23 cellular contexts compared by ENCODE assay signal in genomic region chr22:29277927-29278326, GRCh38. TPM values are rescaled to one million over a fixed set of nuclear protein-coding genes. Genes with fewer than 3 reads are reported as not detected.
DNase-seq lines count a peak whose midpoint lies in the region; ATAC-seq and TF ChIP-seq lines count a peak whose summit lies in the region.
"Had no signal": no experiment of that assay in that cellular context is flagged by ENCODE, and none has a peak within 500 bp of the region (broad histone marks: within the 10 kb centered on the region; RNA-seq: fewer than 3 reads in every experiment).

No MANE protein-coding gene starts in this region.

- ATAC-seq in activated naive CD8-positive, alpha-beta T cell treated with anti-CD3 and anti-CD28 coated beads, Interleukin-2, amount 50 U/mL, for 24 hours, result no peak
- ATAC-seq in WTC11 (no peak), GM18511 (IDR thresholded peaks at IDR 0.05; ENCODE audit: unreplicated experiment) (no peak)
- ATAC-seq: gastroesophageal sphincter had no signal

- CTCF ChIA-PET in WTC11 (lab: Charles Lee), result no interaction called here

- peaks cover 59% of the 10 kb centered on the region for H3K4me1 Mint-ChIP-seq in activated naive CD8-positive, alpha-beta T cell (ENCODE audit: low read depth)
- H3K4me1 Mint-ChIP-seq in activated naive CD8-positive, alpha-beta T cell treated with anti-CD3 and anti-CD28 coated beads, Interleukin-2, amount 50 U/mL, for 24 hours, result peaks cover 48% of the 10 kb centered on the region
- peaks cover 4% of the 10 kb centered on the region; the same call in 1 of the 2 replicates for H3K4me1 Mint-ChIP-seq in WTC11
- peaks cover 32% of the 10 kb centered on the region for H3K4me1 Mint-ChIP-seq in type B pancreatic cell (ENCODE audit: unreplicated experiment)

- H3K9me3 Mint-ChIP-seq in activated naive CD8-positive, alpha-beta T cell (ENCODE audit: low read depth), result no peaks in the 10 kb centered on the region
- H3K9me3 Mint-ChIP-seq in activated naive CD8-positive, alpha-beta T cell treated with anti-CD3 and anti-CD28 coated beads, Interleukin-2, amount 50 U/mL, for 24 hours, result no peaks in the 10 kb centered on the region
- H3K9me3 Mint-ChIP-seq in WTC11 (no peaks in the 10 kb centered on the region), type B pancreatic cell (no peaks in the 10 kb centered on the region)

- DNase-seq in activated naive CD8-positive, alpha-beta T cell treated with anti-CD3 and anti-CD28 coated beads, Interleukin-2, amount 50 U/mL, for 24 hours, result no peak
- DNase-seq in WTC11 (ENCODE audit: low spot score) (no peak), type B pancreatic cell (ENCODE audit: extremely low spot score, unreplicated experiment) (no peak), 8988T (no peak)
- DNase-seq: activated gamma-delta T cell; amniotic stem cell; colonic mucosa; esophagus squamous epithelium; H7; hypothalamus; IMR-90; MG63; midbrain; NCI-H1417 treated with DMSO at 0.1 percent for 48 hours; NCI-H510A treated with DMSO at 0.1 percent for 48 hours; posterior cingulate gyrus; stimulated activated CD8-positive, alpha-beta memory T cell treated with anti-CD3 and anti-CD28 coated beads, Interleukin-4, amount 100 ng/mL, for 48 hours; substantia nigra; T-helper 1 cell had no signal

- no peaks in the 10 kb centered on the region for H3K27me3 Mint-ChIP-seq in activated naive CD8-positive, alpha-beta T cell
- H3K27me3 Mint-ChIP-seq in activated naive CD8-positive, alpha-beta T cell treated with anti-CD3 and anti-CD28 coated beads, Interleukin-2, amount 50 U/mL, for 24 hours, result no peaks in the 10 kb centered on the region
- H3K27me3 Mint-ChIP-seq in WTC11 (ENCODE audit: low read depth), result no peaks in the 10 kb centered on the region
- no peaks in the 10 kb centered on the region for H3K27me3 Mint-ChIP-seq in type B pancreatic cell

- H3K4me3 Mint-ChIP-seq in activated naive CD8-positive, alpha-beta T cell, result no peak overlapping the region
- H3K4me3 Mint-ChIP-seq in activated naive CD8-positive, alpha-beta T cell treated with anti-CD3 and anti-CD28 coated beads, Interleukin-2, amount 50 U/mL, for 24 hours, result no peak overlapping the region
- H3K4me3 Mint-ChIP-seq in WTC11, result no peak overlapping the region
- no peak overlapping the region for H3K4me3 Mint-ChIP-seq in type B pancreatic cell

- H3K27ac Mint-ChIP-seq in activated naive CD8-positive, alpha-beta T cell, result peak overlapping the region; percentile 73
- no peak overlapping the region for H3K27ac Mint-ChIP-seq in activated naive CD8-positive, alpha-beta T cell treated with anti-CD3 and anti-CD28 coated beads, Interleukin-2, amount 50 U/mL, for 24 hours
- H3K27ac Mint-ChIP-seq in WTC11, result peak overlapping the region; percentile 61; the same call in 1 of the 2 replicates
- H3K27ac Mint-ChIP-seq in type B pancreatic cell, result peak overlapping the region; percentile 26

- TF ChIP-seq CTCF in WTC11 (IDR thresholded peaks at IDR 0.05) (no peak), type B pancreatic cell (conservative IDR thresholded peaks at IDR 0.05) (no peak)

- POLR2A ChIA-PET in WTC11 (lab: Charles Lee), result no interaction called here

- peaks cover 18% of the 10 kb centered on the region for H3K36me3 Mint-ChIP-seq in activated naive CD8-positive, alpha-beta T cell
- peaks cover 87% of the 10 kb centered on the region for H3K36me3 Mint-ChIP-seq in activated naive CD8-positive, alpha-beta T cell treated with anti-CD3 and anti-CD28 coated beads, Interleukin-2, amount 50 U/mL, for 24 hours (ENCODE audit: low read depth)
- H3K36me3 Mint-ChIP-seq in WTC11 (peaks cover 98% of the 10 kb centered on the region), type B pancreatic cell (peaks cover 64% of the 10 kb centered on the region)

TF ChIP-seq in WTC11, 78 proteins besides CTCF, POLR2A, EP300 and RAD21 (continues in another document):
- TF ChIP-seq NFATC4 (CRISPR knock-in tag; IDR thresholded peaks at IDR 0.05) (no peak), STAT6 (CRISPR knock-in tag; conservative IDR thresholded peaks at IDR 0.05; ENCODE audit: low read depth) (no peak), ZBTB21 (CRISPR knock-in tag; IDR thresholded peaks at IDR 0.05; ENCODE audit: borderline replicate concordance) (no peak), RELA (CRISPR knock-in tag; IDR thresholded peaks at IDR 0.05; ENCODE audit: borderline replicate concordance) (no peak), ATF3 (CRISPR knock-in tag; conservative IDR thresholded peaks at IDR 0.05) (no peak), ZNF263 (CRISPR knock-in tag; IDR thresholded peaks at IDR 0.05; ENCODE audit: low read depth) (no peak), TEAD4 (CRISPR knock-in tag; IDR thresholded peaks at IDR 0.05) (no peak), ZNF512 (CRISPR knock-in tag; IDR thresholded peaks at IDR 0.05; ENCODE audit: borderline replicate concordance) (no peak), ZSCAN18 (CRISPR knock-in tag; IDR thresholded peaks at IDR 0.05) (no peak), ZNF416 (CRISPR knock-in tag; IDR thresholded peaks at IDR 0.05) (no peak), JUN (CRISPR knock-in tag; IDR thresholded peaks at IDR 0.05) (no peak), USF1 (CRISPR knock-in tag; IDR thresholded peaks at IDR 0.05) (no peak), KAT7 (CRISPR knock-in tag; IDR thresholded peaks at IDR 0.05; ENCODE audit: borderline replicate concordance) (no peak), IRF1 (CRISPR knock-in tag; IDR thresholded peaks at IDR 0.05) (no peak)

RNA-seq across cellular contexts. Expression of gene EWSR1, which starts 9.9 kb away (rescaled TPM):
- total RNA-seq in WTC11 (2021) (377 to 400 TPM (median 384 TPM) in 3 replicates), type B pancreatic cell (ENCODE audit: low replicate concordance) (244 and 347 TPM in 2 replicates)

RNA-seq across cellular contexts. Expression of gene RHBDD3, which starts 10.1 kb away (rescaled TPM):
- total RNA-seq in WTC11 (2021) (69.6 to 78.2 TPM (median 77.9 TPM) in 3 replicates), type B pancreatic cell (ENCODE audit: low replicate concordance) (33.9 and 59.2 TPM in 2 replicates)

RNA-seq across cellular contexts. Expression of gene GAS2L1, which starts 28.5 kb away (rescaled TPM):
- total RNA-seq in WTC11 (2021), result 15.3 to 19.9 TPM (median 15.6 TPM) in 3 replicates
- total RNA-seq in type B pancreatic cell (ENCODE audit: low replicate concordance), result 13.5 and 17.2 TPM in 2 replicates

RNA-seq across cellular contexts. Expression of gene RASL10A, which starts 37.6 kb away (rescaled TPM):
- total RNA-seq in WTC11 (2021) (1.1 to 1.6 TPM (median 1.6 TPM) in 3 replicates), type B pancreatic cell (ENCODE audit: low replicate concordance) (0.62 and 1.5 TPM in 2 replicates)
- total RNA-seq: bronchial epithelial cell, IMR-90 had no signal
